ENCODE assay signal across 1 cellular context in the genomic region with DNA sequence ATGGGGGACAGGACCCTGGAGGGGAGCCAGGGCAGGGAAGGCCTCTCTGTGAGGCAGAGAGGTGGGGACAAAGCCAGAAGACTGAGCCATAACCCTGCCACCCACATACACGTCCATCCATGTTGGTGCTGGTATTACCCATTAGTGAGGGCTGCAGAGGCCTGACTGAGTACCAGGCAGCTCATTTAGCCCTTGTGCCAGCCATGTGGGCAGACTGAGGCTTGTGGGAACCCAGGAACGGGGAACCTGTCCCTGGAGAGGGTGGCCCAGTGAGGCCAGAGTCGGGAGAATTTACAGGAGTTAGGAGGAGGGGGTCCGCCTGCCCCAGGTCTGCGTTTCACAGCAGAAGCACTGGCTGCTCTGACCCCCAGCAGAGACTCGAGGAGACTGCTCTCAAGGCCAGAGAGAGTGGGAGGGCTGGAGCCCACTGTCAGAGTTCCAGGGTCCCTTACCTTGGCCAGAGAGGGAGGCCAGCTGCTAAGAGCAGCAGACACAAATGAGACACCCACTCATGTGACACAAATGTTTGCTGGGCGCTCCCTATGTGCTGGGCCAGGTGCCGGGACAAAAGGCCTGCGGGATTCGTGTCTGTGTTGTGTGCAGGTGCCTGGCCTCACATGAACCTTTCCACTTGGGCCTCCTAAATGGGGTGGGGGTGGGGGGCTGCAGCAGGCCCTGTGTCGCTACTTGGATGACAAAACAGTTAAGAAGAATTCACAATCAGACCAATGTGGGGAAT.
TF ChIP-seq lines count a peak whose summit lies in the region.

No MANE protein-coding gene starts in this region.

TF ChIP-seq in IMR-90, 13 proteins besides CTCF, POLR2A, EP300 and RAD21:
- TF ChIP-seq CHD1 (IDR thresholded peaks at IDR 0.05; ENCODE audit: low read depth, low read length) = no peak
- TF ChIP-seq, protein P1, sequence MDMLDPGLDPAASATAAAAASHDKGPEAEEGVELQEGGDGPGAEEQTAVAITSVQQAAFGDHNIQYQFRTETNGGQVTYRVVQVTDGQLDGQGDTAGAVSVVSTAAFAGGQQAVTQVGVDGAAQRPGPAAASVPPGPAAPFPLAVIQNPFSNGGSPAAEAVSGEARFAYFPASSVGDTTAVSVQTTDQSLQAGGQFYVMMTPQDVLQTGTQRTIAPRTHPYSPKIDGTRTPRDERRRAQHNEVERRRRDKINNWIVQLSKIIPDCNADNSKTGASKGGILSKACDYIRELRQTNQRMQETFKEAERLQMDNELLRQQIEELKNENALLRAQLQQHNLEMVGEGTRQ (IDR thresholded peaks at IDR 0.05; ENCODE audit: low read depth, low read length) = no peak
- no peak for TF ChIP-seq ELK1 (IDR thresholded peaks at IDR 0.05; ENCODE audit: borderline replicate concordance, low read depth, low read length)
- TF ChIP-seq MAZ (IDR thresholded peaks at IDR 0.05; ENCODE audit: borderline replicate concordance, low read depth, low read length) = no peak
- TF ChIP-seq RFX5 (IDR thresholded peaks at IDR 0.05; ENCODE audit: low read depth, low read length) = no peak
- no peak for TF ChIP-seq FOS (IDR thresholded peaks at IDR 0.05; ENCODE audit: low read depth, low read length)
- TF ChIP-seq RCOR1 (IDR thresholded peaks at IDR 0.05; ENCODE audit: insufficient replicate concordance, low read length) = no peak
- no peak for TF ChIP-seq NFE2L2 (IDR thresholded peaks at IDR 0.05; ENCODE audit: low read depth, low read length)
- TF ChIP-seq SMC3 (IDR thresholded peaks at IDR 0.05; ENCODE audit: low read depth, low read length) = no peak
- no peak for TF ChIP-seq BHLHE40 (IDR thresholded peaks at IDR 0.05; ENCODE audit: low read depth, low read length)
- TF ChIP-seq MXI1 (IDR thresholded peaks at IDR 0.05; ENCODE audit: borderline replicate concordance, low read depth, low read length) = no peak
- TF ChIP-seq CEBPB (IDR thresholded peaks at IDR 0.05; ENCODE audit: low read depth, low read length) = no peak
- TF ChIP-seq MAFK (IDR thresholded peaks at IDR 0.05; ENCODE audit: low read depth, low read length) = no peak
TF ChIP-seq in IMR-90: peak in this region for 0.
